9 cellular contexts compared by ENCODE assay signal in genomic region chr4:109690690-109691410, GRCh38. TPM values are rescaled to one million over a fixed set of nuclear protein-coding genes. Genes with fewer than 3 reads are reported as not detected.
DNase-seq lines count a peak whose midpoint lies in the region; ATAC-seq and TF ChIP-seq lines count a peak whose summit lies in the region.
"Had no signal": no experiment of that assay in that cellular context is flagged by ENCODE, and none has a peak within 500 bp of the region (broad histone marks: within the 10 kb centered on the region; RNA-seq: fewer than 3 reads in every experiment).

No MANE protein-coding gene starts in this region.

- no peaks in the 10 kb centered on the region for H3K27me3 ChIP-seq in KMS-11 (ENCODE audit: insufficient read depth, low read depth)
- no peaks in the 10 kb centered on the region for H3K27me3 ChIP-seq in heart left ventricle

- H3K36me3 ChIP-seq in KMS-11 (ENCODE audit: insufficient read depth) (no peaks in the 10 kb centered on the region; the same call in 1 of the 2 replicates), heart left ventricle (peaks cover 0 to 93% (median 67%) of the 10 kb centered on the region in 9 donors)

- ATAC-seq in activated T-cell treated with anti-CD3 and anti-CD28 coated beads, Interleukin-2, amount 50 U/mL, for 72 hours (replicated peaks in 1 of 2) = peak; percentile 52 to 58
- ATAC-seq in HG02759 (IDR thresholded peaks at IDR 0.05; ENCODE audit: unreplicated experiment) = peak; percentile 85
- ATAC-seq in stimulated activated naive CD8-positive, alpha-beta T cell treated with anti-CD3 and anti-CD28 coated beads, Interleukin-15, Interleukin-2, amounts not matched to agents 100 U/mL and 50 U/mL, for 24 hours = peak; percentile 59
- ATAC-seq in heart left ventricle = no peak

- no peaks in the 10 kb centered on the region for H3K79me2 ChIP-seq in KMS-11 (ENCODE audit: insufficient read depth, low read depth)
- H3K79me2 ChIP-seq: parathyroid adenoma had no signal

- peak overlapping the region; percentile 65 for H3K4me2 ChIP-seq in KMS-11

- peaks cover 83% of the 10 kb centered on the region for H3K4me1 ChIP-seq in KMS-11 (ENCODE audit: low read depth, poor library complexity, severe bottlenecking)
- peaks cover 0 to 4% (median 0%) of the 10 kb centered on the region in 12 donors for H3K4me1 ChIP-seq in heart left ventricle
- H3K4me1 ChIP-seq: parathyroid adenoma had no signal

- no peak for DNase-seq in activated T-cell treated with anti-CD3 and anti-CD28 coated beads, Interleukin-2, amount 50 U/mL, for 72 hours
- no peak for DNase-seq in activated T-cell treated with anti-CD3 and anti-CD28 coated beads, Interleukin-2, amount 50 U/mL, for 1 hour
- no peak for DNase-seq in stimulated activated naive CD8-positive, alpha-beta T cell treated with anti-CD3 and anti-CD28 coated beads, Interleukin-15, Interleukin-2, amounts not matched to agents 100 U/mL and 50 U/mL, for 24 hours
- no peak for DNase-seq in C1 segment of cervical spinal cord (lab: John Stamatoyannopoulos, UW)
- DNase-seq in DMS 273 treated with DMSO at 0.1 percent for 48 hours (lab: John Stamatoyannopoulos, UW) = no peak
- DNase-seq in heart left ventricle = no peak

- peak overlapping the region; percentile 80 for H3K27ac ChIP-seq in KMS-11
- no peak overlapping the region for H3K27ac ChIP-seq in heart left ventricle
- H3K27ac ChIP-seq: parathyroid adenoma had no signal

- H3K9me3 Mint-ChIP-seq in activated T-cell treated with anti-CD3 and anti-CD28 coated beads, Interleukin-2, amount 50 U/mL, for 72 hours = no peaks in the 10 kb centered on the region

- no peaks in the 10 kb centered on the region for H4K20me1 ChIP-seq in KMS-11 (ENCODE audit: insufficient read depth)

- H3K4me1 Mint-ChIP-seq in activated T-cell treated with anti-CD3 and anti-CD28 coated beads, Interleukin-2, amount 50 U/mL, for 72 hours (ENCODE audit: low read depth) = peaks cover 29% of the 10 kb centered on the region

- intact Hi-C loops in heart left ventricle (cut with DNase I) = no loop called here

- peak overlapping the region; percentile 10; the same call in 1 of the 2 replicates for H3K9ac ChIP-seq in KMS-11
- H3K9ac ChIP-seq: parathyroid adenoma had no signal

- H3K27me3 Mint-ChIP-seq in activated T-cell treated with anti-CD3 and anti-CD28 coated beads, Interleukin-2, amount 50 U/mL, for 72 hours (ENCODE audit: low read depth) = no peaks in the 10 kb centered on the region

- no peak for TF ChIP-seq CTCF in KMS-11 (conservative IDR thresholded peaks at IDR 0.05; ENCODE audit: low read depth, low read length)
- no peak for TF ChIP-seq CTCF in heart left ventricle (IDR thresholded peaks at IDR 0.05)

- H2AFZ ChIP-seq in KMS-11 (ENCODE audit: low read depth) = no peak overlapping the region
- H2AFZ ChIP-seq: parathyroid adenoma had no signal

- H3K4me3 ChIP-seq in KMS-11 (IDR thresholded peaks at IDR 0.05; ENCODE audit: insufficient read depth, low read depth, low read length) (no peak overlapping the region), heart left ventricle (no peak overlapping the region)

- peak overlapping the region in 1 of 2 donors; percentile 35 for H3K4me3 Mint-ChIP-seq in activated T-cell treated with anti-CD3 and anti-CD28 coated beads, Interleukin-2, amount 50 U/mL, for 72 hours

- peaks cover 9 to 38% of the 10 kb centered on the region in 2 donors for H3K36me3 Mint-ChIP-seq in activated T-cell treated with anti-CD3 and anti-CD28 coated beads, Interleukin-2, amount 50 U/mL, for 72 hours (ENCODE audit: insufficient read depth in 2 of 2)

- peak overlapping the region; percentile 93 for H3K27ac Mint-ChIP-seq in activated T-cell treated with anti-CD3 and anti-CD28 coated beads, Interleukin-2, amount 50 U/mL, for 72 hours

- no peak for TF ChIP-seq POLR2A in heart left ventricle (IDR thresholded peaks at IDR 0.05)

- WGBS in heart left ventricle, 4 donors = 90 to 93% (median 92%) methylated on average over 6 of the region's 6 CpGs

- no peaks in the 10 kb centered on the region for H3K9me3 ChIP-seq in heart left ventricle

RNA-seq across cellular contexts. Expression of gene CASP6, which starts 12.4 kb away (rescaled TPM):
- 10 to 100 TPM; 25.1 to 30.3 TPM for total RNA-seq in activated T-cell treated with anti-CD3 and anti-CD28 coated beads, Interleukin-2, amount 50 U/mL, for 72 hours
- total RNA-seq in heart left ventricle = 10 to 100 TPM in 1 of 9 donors, 1 to 10 TPM in 8; 3.5 to 16.4 (median 6.5) TPM
- polyA plus RNA-seq in heart left ventricle = 1 to 10 TPM; 4.4 to 5.7 TPM

RNA-seq across cellular contexts. Expression of gene PLA2G12A, which starts 39.0 kb away (rescaled TPM):
- 10 to 100 TPM; 14.7 to 19.5 TPM for total RNA-seq in activated T-cell treated with anti-CD3 and anti-CD28 coated beads, Interleukin-2, amount 50 U/mL, for 72 hours
- total RNA-seq in heart left ventricle = 10 to 100 TPM; 32.6 to 68.5 (median 58.5) TPM
- 10 to 100 TPM; 15.7 to 22.5 TPM for polyA plus RNA-seq in heart left ventricle

Comparison
In these comparisons a context has a peak if more than half of its experiments do, and no peak if none do; other contexts are left out.
1. ATAC-seq: peak in activated T-cell treated with anti-CD3 and anti-CD28 coated beads, Interleukin-2, amount 50 U/mL, for 72 hours (2 of 2), HG02759 (single experiment) and stimulated activated naive CD8-positive, alpha-beta T cell treated with anti-CD3 and anti-CD28 coated beads, Interleukin-15, Interleukin-2, amounts not matched to agents 100 U/mL and 50 U/mL, for 24 hours (single experiment); none in heart left ventricle (0 of 4).